ENCODE assay signal across 18 cellular contexts in genomic region chr12:127729381-127729780, GRCh38.
DNase-seq lines count a peak whose midpoint lies in the region; ATAC-seq and TF ChIP-seq lines count a peak whose summit lies in the region.
"Had no signal": no experiment of that assay in that cellular context is flagged by ENCODE, and none has a peak within 500 bp of the region (broad histone marks: within the 10 kb centered on the region; RNA-seq: fewer than 3 reads in every experiment).

No MANE protein-coding gene starts in this region.

- H3K27me3 ChIP-seq in osteoblast (ENCODE audit: insufficient read depth, low read length), result no peaks in the 10 kb centered on the region

- TF ChIP-seq CTCF in osteoblast (IDR thresholded peaks at IDR 0.05; ENCODE audit: extremely low read depth, low read depth, low read length), result no peak
- TF ChIP-seq CTCF in GM13977 (IDR thresholded peaks at IDR 0.05; ENCODE audit: extremely low read depth, insufficient read depth, missing control alignments), result no peak

- intact Hi-C loops in Right ventricle myocardium superior (cut with DNase I), result no loop called here

- H3K4me1 ChIP-seq in osteoblast (ENCODE audit: insufficient read depth, low read length), result no peaks in the 10 kb centered on the region

- in situ Hi-C loops in GM13977 (cut with MboI; ENCODE audit: low pct_unique_long_range_greater_than_20kb, low sequenced_read_pairs, unreplicated experiment), result no loop called here

- no peak overlapping the region for H3K4me3 ChIP-seq in osteoblast (ENCODE audit: insufficient read depth, low read length)
- H3K4me3 ChIP-seq: mucosa of descending colon had no signal

- ATAC-seq in Right ventricle myocardium superior (ENCODE audit: poor library complexity), result no peak
- ATAC-seq: activated naive CD4-positive, alpha-beta T cell treated with anti-CD3 and anti-CD28 coated beads, Interleukin-2, amount 50 U/mL, for 72 hours; mucosa of descending colon had no signal

- no peaks in the 10 kb centered on the region for H4K20me1 ChIP-seq in osteoblast (ENCODE audit: insufficient read depth, low read length)

- H3K36me3 ChIP-seq in osteoblast (ENCODE audit: insufficient read depth, low read length), result no peaks in the 10 kb centered on the region
- H3K36me3 ChIP-seq: WERI-Rb-1 had no signal

- H3K27ac ChIP-seq in osteoblast (ENCODE audit: low read depth, low read length), result no peak overlapping the region
- H3K27ac ChIP-seq: WERI-Rb-1 had no signal

- H3K9me3 ChIP-seq in osteoblast (ENCODE audit: low read depth, low read length), result no peaks in the 10 kb centered on the region
- H3K9me3 ChIP-seq: mucosa of descending colon had no signal

- H3K79me2 ChIP-seq in osteoblast (ENCODE audit: insufficient read depth, low read length), result no peaks in the 10 kb centered on the region

- H2AFZ ChIP-seq in osteoblast (ENCODE audit: low read length), result no peak overlapping the region

- peak; percentile 56 for DNase-seq in NCI-H748 (lab: John Stamatoyannopoulos, UW; ENCODE audit: unreplicated experiment)
- no peak for DNase-seq in NCI-H748 treated with DMSO at 0.1 percent for 48 hours (lab: John Stamatoyannopoulos, UW)
- peak; percentile 70 for DNase-seq in LHCN-M2 (ENCODE audit: low read depth)
- DNase-seq in astrocyte of the hippocampus (ENCODE audit: low read depth, low spot score), result peak; percentile 41
- DNase-seq in stromal cell of bone marrow (ENCODE audit: low read depth), result peak; percentile 4
- DNase-seq in osteoblast (ENCODE audit: insufficient read length, low spot score, missing footprints), result no peak
- DNase-seq in GM13977 (ENCODE audit: low spot score), result no peak
- DNase-seq in Right ventricle myocardium superior, result no peak
- DNase-seq: activated CD4-positive, alpha-beta memory T cell treated with anti-CD3 and anti-CD28 coated beads, Interleukin-2, amount 10 ng/mL, durations not matched to agents 7 days and 5 days; activated T-cell treated with anti-CD3 and anti-CD28 coated beads, Interleukin-2, amount 50 U/mL, for 1 hour; CD4-positive, alpha-beta T cell; H9; mucosa of descending colon; NCI-H2107; NCI-H82; stimulated activated CD4-positive, alpha-beta T cell treated with anti-CD3 and anti-CD28 coated beads, Interleukin-12 subunit alpha, Interleukin-12 subunit beta, amount 100 ng/mL, for 4 hours; WERI-Rb-1 had no signal

- no peak overlapping the region for H3K4me2 ChIP-seq in osteoblast (ENCODE audit: insufficient read depth, low read length)

Comparison
In these comparisons a context has a peak if more than half of its experiments do, and no peak if none do; other contexts are left out.
1. DNase-seq: peak in NCI-H748 (single experiment), LHCN-M2 (single experiment), astrocyte of the hippocampus (single experiment) and stromal cell of bone marrow (single experiment); none in NCI-H748 treated with DMSO at 0.1 percent for 48 hours (single experiment), osteoblast (single experiment), GM13977 (single experiment) and Right ventricle myocardium superior (single experiment).